In the genomic region with DNA sequence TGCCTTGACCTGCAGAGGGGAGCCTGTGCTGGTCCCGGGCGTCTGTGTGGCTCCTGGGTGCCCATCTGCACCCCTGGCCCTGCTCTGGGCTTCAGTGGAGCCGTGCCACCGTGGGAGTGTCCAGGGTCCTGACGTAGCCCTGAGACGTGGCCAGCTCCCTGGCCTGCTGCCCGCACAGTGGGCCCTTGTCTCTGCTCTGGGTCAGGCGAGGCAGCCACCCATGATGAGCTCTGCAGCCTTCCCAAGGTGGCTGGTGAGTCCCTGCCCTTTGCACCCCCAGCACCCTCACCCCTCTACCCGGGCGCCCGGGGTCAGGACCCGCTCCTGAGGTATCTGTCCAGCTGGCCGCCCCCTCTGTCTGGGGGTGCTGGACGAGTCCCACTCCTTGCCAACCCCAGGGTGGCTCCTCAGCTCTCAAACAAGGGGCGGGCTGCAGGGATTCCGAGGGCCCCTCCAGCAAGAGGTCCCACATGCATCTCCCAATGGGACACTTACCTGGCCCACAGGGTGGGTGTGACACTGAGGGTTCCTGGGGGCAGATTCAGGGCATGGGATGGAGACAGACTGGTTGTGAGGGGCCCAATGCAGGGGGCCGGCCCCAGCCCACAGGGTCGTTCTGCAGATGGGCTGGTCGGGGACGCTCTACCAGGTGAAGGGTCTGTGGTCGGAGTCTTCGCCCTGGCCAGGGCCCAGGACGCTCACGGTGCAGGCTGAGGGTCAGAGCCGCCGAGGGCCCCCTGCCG, we compare ENCODE assay signal across 15 cellular contexts. TPM values are rescaled to one million over a fixed set of nuclear protein-coding genes. Genes with fewer than 3 reads are reported as not detected.
DNase-seq lines count a peak whose midpoint lies in the region; ATAC-seq and TF ChIP-seq lines count a peak whose summit lies in the region.
"Had no signal": no experiment of that assay in that cellular context is flagged by ENCODE, and none has a peak within 500 bp of the region (broad histone marks: within the 10 kb centered on the region; RNA-seq: fewer than 3 reads in every experiment).

No MANE protein-coding gene starts in this region.

- DNase-seq in SK-N-SH (no peak), head of caudate nucleus (peak in 41 of 42 donors; percentile 33 to 88 (median 75)), medulla oblongata (ENCODE audit: extremely low spot score) (peak; percentile 73), tibial artery (peak; percentile 15 to 66), SW480 (ENCODE audit: low spot score) (no peak), KBM-7 (no peak), NCI-H2107 (lab: John Stamatoyannopoulos, UW) (no peak)
- DNase-seq: 8988T, COR-L47, dermis blood vessel endothelial cell, GF-D8, retina, SW 1271 had no signal

- H3K27ac ChIP-seq in SK-N-SH (ENCODE audit: low read depth in 2 of 2, low read length in 1 of 2): peak overlapping the region in 1 of 2 experiments; percentile 47; a peak in 1 of 4 replicates
- H3K27ac ChIP-seq in tibial artery: no peak overlapping the region

- H3K27me3 ChIP-seq in SK-N-SH (ENCODE audit: insufficient read depth) (no peaks in the 10 kb centered on the region), tibial artery (peaks cover 0 to 60% of the 10 kb centered on the region in 2 donors)

- H3K9me2 ChIP-seq in SK-N-SH: no peaks in the 10 kb centered on the region

- CTCF ChIA-PET in SK-N-SH (lab: Yijun Ruan, JAX): interaction anchor here (1.0 to 1.6 kb wide), 3 partner anchors 26 to 108 kb away, joined by 3 to 4 read pairs (median 3); no protein-coding TSS in a partner anchor

- no peak overlapping the region for H3K4me3 ChIP-seq in SK-N-SH (ENCODE audit: low read depth in 2 of 2, low read length in 1 of 2)
- H3K4me3 ChIP-seq in tibial artery: no peak overlapping the region

- no peak overlapping the region for H2AFZ ChIP-seq in SK-N-SH (ENCODE audit: low read depth)

- no peak overlapping the region for H3K4me2 ChIP-seq in SK-N-SH

- no peak for TF ChIP-seq CTCF in SK-N-SH (IDR thresholded peaks at IDR 0.05)
- no peak for TF ChIP-seq CTCF in tibial artery (IDR thresholded peaks at IDR 0.05)

- no peak for TF ChIP-seq RAD21 in SK-N-SH (IDR thresholded peaks at IDR 0.05; ENCODE audit: low read length)

- intact Hi-C loops in head of caudate nucleus (cut with DNase I) (no loop called here), tibial artery (cut with DNase I; ENCODE audit: low total_unique reads) (no loop called here)

- H3K36me3 ChIP-seq in SK-N-SH (replicated peaks in 1 of 2; ENCODE audit: control insufficient read depth in 1 of 2, insufficient read depth in 2 of 2, low read length in 1 of 2) (no peaks in the 10 kb centered on the region), tibial artery (no peaks in the 10 kb centered on the region)

- TF ChIP-seq EP300 in SK-N-SH (IDR thresholded peaks at IDR 0.05; ENCODE audit: borderline replicate concordance in 1 of 2, low read depth in 1 of 2, low read length in 1 of 2): no peak

- in situ Hi-C loops in KBM-7 (cut with MboI; ENCODE audit: low pct_unique_long_range_greater_than_20kb, low sequenced_read_pairs): no loop called here

- POLR2A ChIA-PET in SK-N-SH (lab: Yijun Ruan, JAX): interaction anchor here (1.4 kb wide), 1 partner anchor 108 kb away, joined by 3 read pairs; no protein-coding TSS in a partner anchor

- peaks cover 0 to 37% of the 10 kb centered on the region in 2 experiments; a peak in 3 of 4 replicates for H3K4me1 ChIP-seq in SK-N-SH (ENCODE audit: control insufficient read depth in 1 of 2, insufficient read depth in 2 of 2, low read depth in 1 of 2, low read length in 1 of 2)
- peaks cover 0 to 18% (median 4%) of the 10 kb centered on the region in 4 donors for H3K4me1 ChIP-seq in tibial artery

- no peak overlapping the region for H3K9ac ChIP-seq in SK-N-SH

- no peaks in the 10 kb centered on the region for H4K20me1 ChIP-seq in SK-N-SH (ENCODE audit: insufficient read depth)

- no peaks in the 10 kb centered on the region for H3K79me2 ChIP-seq in SK-N-SH (ENCODE audit: insufficient read depth)

- ATAC-seq in SK-N-SH treated with all-trans-retinoic acid at 6 μM for 48 hours: peak; percentile 6; the same call in 1 of the 3 replicates
- ATAC-seq: WTC11 had no signal

- no peaks in the 10 kb centered on the region for H3F3A ChIP-seq in SK-N-SH (replicated peaks; ENCODE audit: insufficient read depth)

- WGBS in SK-N-SH (ENCODE audit: low lambda C conversion rate): 95% methylated on average over 4 of the region's 27 CpGs

- H3K9me3 ChIP-seq in SK-N-SH (no peaks in the 10 kb centered on the region), tibial artery (no peaks in the 10 kb centered on the region)

TF ChIP-seq in SK-N-SH treated with all-trans-retinoic acid at 6 μM for 48 hours, 23 proteins besides CTCF, POLR2A, EP300 and RAD21 (continues in another document):
- TF ChIP-seq, protein P1, sequence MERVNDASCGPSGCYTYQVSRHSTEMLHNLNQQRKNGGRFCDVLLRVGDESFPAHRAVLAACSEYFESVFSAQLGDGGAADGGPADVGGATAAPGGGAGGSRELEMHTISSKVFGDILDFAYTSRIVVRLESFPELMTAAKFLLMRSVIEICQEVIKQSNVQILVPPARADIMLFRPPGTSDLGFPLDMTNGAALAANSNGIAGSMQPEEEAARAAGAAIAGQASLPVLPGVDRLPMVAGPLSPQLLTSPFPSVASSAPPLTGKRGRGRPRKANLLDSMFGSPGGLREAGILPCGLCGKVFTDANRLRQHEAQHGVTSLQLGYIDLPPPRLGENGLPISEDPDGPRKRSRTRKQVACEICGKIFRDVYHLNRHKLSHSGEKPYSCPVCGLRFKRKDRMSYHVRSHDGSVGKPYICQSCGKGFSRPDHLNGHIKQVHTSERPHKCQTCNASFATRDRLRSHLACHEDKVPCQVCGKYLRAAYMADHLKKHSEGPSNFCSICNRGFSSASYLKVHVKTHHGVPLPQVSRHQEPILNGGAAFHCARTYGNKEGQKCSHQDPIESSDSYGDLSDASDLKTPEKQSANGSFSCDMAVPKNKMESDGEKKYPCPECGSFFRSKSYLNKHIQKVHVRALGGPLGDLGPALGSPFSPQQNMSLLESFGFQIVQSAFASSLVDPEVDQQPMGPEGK (CRISPR knock-in tag; IDR thresholded peaks at IDR 0.05; ENCODE audit: borderline replicate concordance): no peak
- no peak for TF ChIP-seq ZNF565 (CRISPR knock-in tag; conservative IDR thresholded peaks at IDR 0.05; ENCODE audit: low read depth)
- no peak for TF ChIP-seq ESRRG (CRISPR knock-in tag; IDR thresholded peaks at IDR 0.05)
- TF ChIP-seq, protein P2, sequence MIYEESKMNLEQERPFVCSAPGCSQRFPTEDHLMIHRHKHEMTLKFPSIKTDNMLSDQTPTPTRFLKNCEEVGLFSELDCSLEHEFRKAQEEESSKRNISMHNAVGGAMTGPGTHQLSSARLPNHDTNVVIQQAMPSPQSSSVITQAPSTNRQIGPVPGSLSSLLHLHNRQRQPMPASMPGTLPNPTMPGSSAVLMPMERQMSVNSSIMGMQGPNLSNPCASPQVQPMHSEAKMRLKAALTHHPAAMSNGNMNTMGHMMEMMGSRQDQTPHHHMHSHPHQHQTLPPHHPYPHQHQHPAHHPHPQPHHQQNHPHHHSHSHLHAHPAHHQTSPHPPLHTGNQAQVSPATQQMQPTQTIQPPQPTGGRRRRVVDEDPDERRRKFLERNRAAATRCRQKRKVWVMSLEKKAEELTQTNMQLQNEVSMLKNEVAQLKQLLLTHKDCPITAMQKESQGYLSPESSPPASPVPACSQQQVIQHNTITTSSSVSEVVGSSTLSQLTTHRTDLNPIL (CRISPR knock-in tag; IDR thresholded peaks at IDR 0.05; ENCODE audit: low read depth): no peak
- TF ChIP-seq OSR1 (CRISPR knock-in tag; IDR thresholded peaks at IDR 0.05): no peak

TF ChIP-seq in SK-N-SH, 30 proteins besides CTCF, POLR2A, EP300 and RAD21 (continues in another document):
- TF ChIP-seq, protein P3, sequence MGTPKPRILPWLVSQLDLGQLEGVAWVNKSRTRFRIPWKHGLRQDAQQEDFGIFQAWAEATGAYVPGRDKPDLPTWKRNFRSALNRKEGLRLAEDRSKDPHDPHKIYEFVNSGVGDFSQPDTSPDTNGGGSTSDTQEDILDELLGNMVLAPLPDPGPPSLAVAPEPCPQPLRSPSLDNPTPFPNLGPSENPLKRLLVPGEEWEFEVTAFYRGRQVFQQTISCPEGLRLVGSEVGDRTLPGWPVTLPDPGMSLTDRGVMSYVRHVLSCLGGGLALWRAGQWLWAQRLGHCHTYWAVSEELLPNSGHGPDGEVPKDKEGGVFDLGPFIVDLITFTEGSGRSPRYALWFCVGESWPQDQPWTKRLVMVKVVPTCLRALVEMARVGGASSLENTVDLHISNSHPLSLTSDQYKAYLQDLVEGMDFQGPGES (IDR thresholded peaks at IDR 0.05; ENCODE audit: low read depth, low read length): no peak

RNA-seq across cellular contexts. Expression of a gene that starts 2.4 kb away (rescaled TPM):
- polyA plus RNA-seq in SK-N-SH (2012; rRNA removed): 0.05 TPM in 1 of 2 replicates, not detected in the other
- polyA plus RNA-seq in SK-N-SH (2012; cell fraction: cytosol; rRNA removed): 0.03 and 0.07 TPM in 2 replicates
- polyA plus RNA-seq in SK-N-SH (2012; cell fraction: nucleus; rRNA removed): 0.54 and 0.62 TPM in 2 replicates

RNA-seq across cellular contexts. Expression of a gene that starts 34.8 kb away (rescaled TPM):
- 0.10 and 0.15 TPM in 2 replicates for polyA plus RNA-seq in SK-N-SH (2012; rRNA removed)
- polyA plus RNA-seq in SK-N-SH (2012; cell fraction: cytosol; rRNA removed): 0.04 TPM in 1 of 2 replicates, not detected in the other
- polyA plus RNA-seq in SK-N-SH (2012; cell fraction: nucleus; rRNA removed): 0.74 and 1.0 TPM in 2 replicates

RNA-seq across cellular contexts. Expression of a gene that starts 47.3 kb away (rescaled TPM):
- polyA plus RNA-seq in SK-N-SH (2012; rRNA removed): not detected in 2 replicates
- not detected in 2 replicates for polyA plus RNA-seq in SK-N-SH (2012; cell fraction: cytosol; rRNA removed)
- polyA plus RNA-seq in SK-N-SH (2012; cell fraction: nucleus; rRNA removed): not detected in 2 replicates

RNA-seq across cellular contexts. Expression of a gene that starts 58.1 kb away (rescaled TPM):
- not detected in 2 replicates for polyA plus RNA-seq in SK-N-SH (2012; rRNA removed)
- not detected in 2 replicates for polyA plus RNA-seq in SK-N-SH (2012; cell fraction: cytosol; rRNA removed)
- not detected in 2 replicates for polyA plus RNA-seq in SK-N-SH (2012; cell fraction: nucleus; rRNA removed)

Comparison
In these comparisons a context has a peak if more than half of its experiments do, and no peak if none do; other contexts are left out.
1. DNase-seq: peak in head of caudate nucleus (41 of 42), medulla oblongata (single experiment) and tibial artery (2 of 2); none in SK-N-SH (single experiment), SW480 (single experiment), KBM-7 (single experiment) and NCI-H2107 (single experiment).